28 cellular contexts compared by ENCODE assay signal in genomic region chr13:75779393-75779792, GRCh38.
"Had no signal": no experiment of that assay in that cellular context is flagged by ENCODE, and none has a peak within 500 bp of the region (broad histone marks: within the 10 kb centered on the region; RNA-seq: fewer than 3 reads in every experiment).

No MANE protein-coding gene starts in this region.

- H3K4me1 Mint-ChIP-seq: immature natural killer cell; neural progenitor cell; stimulated activated memory B cell treated with anti-CD40 and anti-IgM and Interleukin-4, amounts not matched to agents 10 μg/mL and 1 μg/mL and 100 μg/mL, for 72 hours had no signal

- H2AFZ ChIP-seq: neural progenitor cell had no signal

- H3K4me3 ChIP-seq: left lung, lower lobe of right lung, neural progenitor cell, ovary, right atrium auricular region, right lobe of liver, smooth muscle cell, transverse colon had no signal

- H3K36me3 Mint-ChIP-seq: neural progenitor cell had no signal

- H3K27ac ChIP-seq: neural progenitor cell, neutrophil, ovary, right atrium auricular region, right lobe of liver, transverse colon had no signal

- H3K27me3 ChIP-seq: left lung, neural progenitor cell, neutrophil, ovary, right atrium auricular region, right lobe of liver, transverse colon, upper lobe of right lung had no signal

- H3K4me3 Mint-ChIP-seq: immature natural killer cell; naive thymus-derived CD8-positive, alpha-beta T cell; nephron; neural progenitor cell; stimulated activated memory B cell treated with anti-CD40 and anti-IgM and Interleukin-4, amounts not matched to agents 10 μg/mL and 1 μg/mL and 100 μg/mL, for 72 hours; stimulated activated naive CD8-positive, alpha-beta T cell treated with anti-CD3 and anti-CD28 coated beads, Interleukin-15, amount 100 ng/mL, for 72 hours had no signal

- H3K9me3 ChIP-seq: neutrophil, ovary, right lobe of liver, upper lobe of right lung had no signal

- H3K4me2 ChIP-seq: neural progenitor cell, smooth muscle cell had no signal

- ATAC-seq: left colon; naive thymus-derived CD8-positive, alpha-beta T cell; right lobe of liver; stimulated activated memory B cell treated with anti-CD40 and anti-IgM and Interleukin-4, amounts not matched to agents 10 μg/mL and 1 μg/mL and 100 μg/mL, for 72 hours; stimulated activated naive CD8-positive, alpha-beta T cell treated with anti-CD3 and anti-CD28 coated beads, Interleukin-15, amount 100 ng/mL, for 72 hours had no signal

- H3K36me3 ChIP-seq: left lung, lower lobe of right lung, neural progenitor cell, neutrophil, ovary, right atrium auricular region, right lobe of liver, transverse colon, upper lobe of right lung had no signal

- H3K27me3 Mint-ChIP-seq: naive thymus-derived CD8-positive, alpha-beta T cell; progenitor cell of endocrine pancreas; stimulated activated memory B cell treated with anti-CD40 and anti-IgM and Interleukin-4, amounts not matched to agents 10 μg/mL and 1 μg/mL and 100 μg/mL, for 72 hours; stimulated activated naive CD8-positive, alpha-beta T cell treated with anti-CD3 and anti-CD28 coated beads, Interleukin-15, amount 100 ng/mL, for 72 hours had no signal

- H3K9ac ChIP-seq: neural progenitor cell had no signal

- H3K27ac Mint-ChIP-seq: immature natural killer cell; nephron; neural progenitor cell; progenitor cell of endocrine pancreas; stimulated activated memory B cell treated with anti-CD40 and anti-IgM and Interleukin-4, amounts not matched to agents 10 μg/mL and 1 μg/mL and 100 μg/mL, for 72 hours; stimulated activated naive CD8-positive, alpha-beta T cell treated with anti-CD3 and anti-CD28 coated beads, Interleukin-15, amount 100 ng/mL, for 72 hours had no signal

- DNase-seq: hypothalamus; immature natural killer cell; kidney; left colon; lower lobe of right lung; mammary epithelial cell; mesenchymal stem cell; naive thymus-derived CD8-positive, alpha-beta T cell; occipital lobe; ovary; right lobe of liver; stimulated activated CD4-positive, alpha-beta T cell treated with anti-CD3 and anti-CD28 coated beads, Interleukin-1b, Interleukin-23, amount 100 ng/mL, for 48 hours; stimulated activated CD4-positive, alpha-beta T cell treated with anti-CD3 and anti-CD28 coated beads, Interleukin-2, amount 100 ng/mL, for 48 hours; stimulated activated CD4-positive, alpha-beta T cell treated with anti-CD3 and anti-CD28 coated beads, Interleukin-4, amount 100 ng/mL, for 4 hours; stimulated activated CD8-positive, alpha-beta memory T cell treated with anti-CD3 and anti-CD28 coated beads, Interleukin-4, amount 100 ng/mL, for 48 hours; stimulated activated naive CD4-positive, alpha-beta T cell treated with Interleukin-2 at 50 U/mL for 16 hours; stimulated activated naive CD8-positive, alpha-beta T cell treated with anti-CD3 and anti-CD28 coated beads, Interleukin-15, amount 100 ng/mL, for 72 hours; substantia nigra; transverse colon; upper lobe of right lung had no signal
